Comparison of ENCODE assay signal across 21 cellular contexts in genomic region chr3:13651775-13652428, GRCh38.
DNase-seq lines count a peak whose midpoint lies in the region; ATAC-seq and TF ChIP-seq lines count a peak whose summit lies in the region.
"Had no signal": no experiment of that assay in that cellular context is flagged by ENCODE, and none has a peak within 500 bp of the region (broad histone marks: within the 10 kb centered on the region; RNA-seq: fewer than 3 reads in every experiment).

No MANE protein-coding gene starts in this region.

- ATAC-seq in WTC11 (no peak), GM18511 (IDR thresholded peaks at IDR 0.05; ENCODE audit: unreplicated experiment) (no peak)
- ATAC-seq: HepG2, Right ventricle myocardium inferior had no signal

- TF ChIP-seq CTCF in WTC11 (IDR thresholded peaks at IDR 0.05) (no peak), neural progenitor cell (IDR thresholded peaks at IDR 0.05) (no peak)

- peaks cover 21 to 78% (median 51%) of the 10 kb centered on the region in 4 donors for H3K4me1 Mint-ChIP-seq in CD4-positive, alpha-beta memory T cell
- peaks cover 44 to 51% (median 47%) of the 10 kb centered on the region in 3 donors for H3K4me1 Mint-ChIP-seq in CD8-positive, alpha-beta memory T cell
- H3K4me1 Mint-ChIP-seq in WTC11: peaks cover 22% of the 10 kb centered on the region
- peaks cover 64% of the 10 kb centered on the region for H3K4me1 Mint-ChIP-seq in neural progenitor cell

- H3F3A ChIP-seq in neural progenitor cell (ENCODE audit: low read depth): peaks cover 15% of the 10 kb centered on the region

- peaks cover 65% of the 10 kb centered on the region for H3K4me1 ChIP-seq in CD4-positive, alpha-beta memory T cell (ENCODE audit: insufficient read depth, low read length)
- H3K4me1 ChIP-seq in CD8-positive, alpha-beta memory T cell (ENCODE audit: insufficient read depth, low read length): peaks cover 41% of the 10 kb centered on the region
- H3K4me1 ChIP-seq in neural progenitor cell: peaks cover 22% of the 10 kb centered on the region

- CTCF ChIA-PET in CD4-positive, alpha-beta memory T cell (lab: Charles Lee; ENCODE audit: partially characterized antibody): interaction anchor here (0.6 to 24.7 kb wide), 14 partner anchors 19 to 561 kb away, joined by 3 to 996 read pairs (median 6); partner anchors contain the start of genes LSM3, WNT7A and XPC
- CTCF ChIA-PET in CD8-positive, alpha-beta memory T cell (lab: Charles Lee): interaction anchor here (1.7 to 17.0 kb wide), 4 partner anchors 153 to 232 kb away, joined by 3 to 315 read pairs (median 58); partner anchors contain the start of genes HDAC11 and WNT7A
- CTCF ChIA-PET in WTC11 (lab: Charles Lee): interaction anchor here (0.5 to 10.6 kb wide), 3 partner anchors 157 to 228 kb away, joined by 3 to 290 read pairs (median 90); partner anchors contain the start of genes HDAC11 and WNT7A

- DNase-seq in CD4-positive, alpha-beta memory T cell: no peak
- DNase-seq in CD8-positive, alpha-beta memory T cell: peak in 1 of 5 donors; percentile 3
- DNase-seq in WTC11 (ENCODE audit: low spot score) (no peak), neural progenitor cell (ENCODE audit: low spot score) (no peak), GOT3 (lab: John Stamatoyannopoulos, UW) (no peak), NCI-H128 (lab: John Stamatoyannopoulos, UW; ENCODE audit: unreplicated experiment) (no peak)
- DNase-seq: C1 segment of cervical spinal cord, EL, GF-D8, NCI-H1105, NCI-H2029 treated with DMSO at 0.1 percent for 48 hours, NCI-H226, NCI-H510A treated with DMSO at 0.1 percent for 48 hours, NCI-H774 had no signal

- H3K79me2 ChIP-seq in neural progenitor cell (ENCODE audit: low read depth): no peaks in the 10 kb centered on the region

- H3K27me3 ChIP-seq in CD4-positive, alpha-beta memory T cell (ENCODE audit: insufficient read depth, low read length): peaks cover 6% of the 10 kb centered on the region
- H3K27me3 ChIP-seq in CD8-positive, alpha-beta memory T cell (ENCODE audit: insufficient read depth, low read length, poor library complexity, severe bottlenecking): peaks cover 13% of the 10 kb centered on the region
- H3K27me3 ChIP-seq in neural progenitor cell: peaks cover 47% of the 10 kb centered on the region

- no peak overlapping the region for H3K27ac ChIP-seq in CD4-positive, alpha-beta memory T cell (ENCODE audit: low read depth, low read length)
- no peak overlapping the region for H3K27ac ChIP-seq in CD8-positive, alpha-beta memory T cell (ENCODE audit: low read depth, low read length)
- H3K27ac ChIP-seq in neural progenitor cell: no peak overlapping the region
- H3K27ac ChIP-seq: HL-60, KMS-11, SJSA1 had no signal

- no peaks in the 10 kb centered on the region for H3K36me3 Mint-ChIP-seq in CD4-positive, alpha-beta memory T cell
- no peaks in the 10 kb centered on the region for H3K36me3 Mint-ChIP-seq in CD8-positive, alpha-beta memory T cell
- no peaks in the 10 kb centered on the region for H3K36me3 Mint-ChIP-seq in WTC11
- no peaks in the 10 kb centered on the region for H3K36me3 Mint-ChIP-seq in neural progenitor cell

- POLR2A ChIA-PET in CD4-positive, alpha-beta memory T cell (lab: Charles Lee; ENCODE audit: partially characterized antibody): interaction anchor here (2.6 to 7.6 kb wide), 3 partner anchors 156 to 238 kb away, joined by 9 to 142 read pairs (median 55); partner anchors contain the start of gene WNT7A
- POLR2A ChIA-PET in CD8-positive, alpha-beta memory T cell (lab: Charles Lee): no interaction called here
- POLR2A ChIA-PET in WTC11 (lab: Charles Lee): no interaction called here

- H3K27ac Mint-ChIP-seq in CD4-positive, alpha-beta memory T cell: peak overlapping the region in 6 of 7 donors; percentile 34 to 87 (median 68)
- peak overlapping the region in 5 of 8 donors; percentile 8 to 66 (median 45) for H3K27ac Mint-ChIP-seq in CD8-positive, alpha-beta memory T cell
- 0 out of 2 replicates have a peak overlapping the region, but pooled peaks have one; percentile 1 for H3K27ac Mint-ChIP-seq in WTC11
- peak overlapping the region; percentile 47 for H3K27ac Mint-ChIP-seq in neural progenitor cell

- no peaks in the 10 kb centered on the region for H3K9me3 Mint-ChIP-seq in CD4-positive, alpha-beta memory T cell
- H3K9me3 Mint-ChIP-seq in CD8-positive, alpha-beta memory T cell: no peaks in the 10 kb centered on the region
- H3K9me3 Mint-ChIP-seq in WTC11 (no peaks in the 10 kb centered on the region), neural progenitor cell (no peaks in the 10 kb centered on the region)

- peaks cover 0 to 5% of the 10 kb centered on the region in 2 donors for H3K27me3 Mint-ChIP-seq in CD4-positive, alpha-beta memory T cell
- H3K27me3 Mint-ChIP-seq in CD8-positive, alpha-beta memory T cell: peaks cover 23 to 38% of the 10 kb centered on the region in 2 donors
- H3K27me3 Mint-ChIP-seq in WTC11 (ENCODE audit: low read depth) (peaks cover 37% of the 10 kb centered on the region), neural progenitor cell (ENCODE audit: insufficient read depth, low read depth) (peaks cover 21% of the 10 kb centered on the region)

- H4K20me1 ChIP-seq in neural progenitor cell (ENCODE audit: low read depth): peaks cover 3% of the 10 kb centered on the region

- H3K4me3 Mint-ChIP-seq in CD4-positive, alpha-beta memory T cell: peak overlapping the region in 2 of 8 donors; percentile 60 to 84
- no peak overlapping the region for H3K4me3 Mint-ChIP-seq in CD8-positive, alpha-beta memory T cell
- H3K4me3 Mint-ChIP-seq in WTC11 (no peak overlapping the region), neural progenitor cell (peak overlapping the region; percentile 45)

- no peak overlapping the region for H3K9ac ChIP-seq in neural progenitor cell
- H3K9ac ChIP-seq: KMS-11 had no signal

- H3K4me3 ChIP-seq in CD4-positive, alpha-beta memory T cell (ENCODE audit: low read length in 2 of 2): no peak overlapping the region
- no peak overlapping the region for H3K4me3 ChIP-seq in CD8-positive, alpha-beta memory T cell (ENCODE audit: low read length)
- H3K4me3 ChIP-seq in neural progenitor cell: no peak overlapping the region
- H3K4me3 ChIP-seq: SJSA1 had no signal

- no peaks in the 10 kb centered on the region for H3K36me3 ChIP-seq in CD4-positive, alpha-beta memory T cell (ENCODE audit: insufficient read depth, low read length)
- no peaks in the 10 kb centered on the region for H3K36me3 ChIP-seq in CD8-positive, alpha-beta memory T cell (ENCODE audit: insufficient read depth, low read length)
- no peaks in the 10 kb centered on the region for H3K36me3 ChIP-seq in neural progenitor cell
- H3K36me3 ChIP-seq: HAP-1, SJSA1 had no signal

- H2AFZ ChIP-seq in neural progenitor cell (replicated peaks): no peak overlapping the region

- intact Hi-C loops in CD4-positive, alpha-beta memory T cell (cut with micrococcal nuclease): loop anchor here (10.0 kb wide), 2 partner anchors 473 to 637 kb away; partner anchors contain the start of genes CHCHD4 and TMEM43

- no peak overlapping the region for H3K4me2 ChIP-seq in neural progenitor cell
- H3K4me2 ChIP-seq: KMS-11 had no signal

- no peaks in the 10 kb centered on the region for H3K9me3 ChIP-seq in CD4-positive, alpha-beta memory T cell (ENCODE audit: control insufficient read depth in 1 of 2, low read length in 2 of 2)
- H3K9me3 ChIP-seq in CD8-positive, alpha-beta memory T cell (ENCODE audit: low read length): no peaks in the 10 kb centered on the region
- H3K9me3 ChIP-seq in neural progenitor cell (ENCODE audit: low read depth): no peaks in the 10 kb centered on the region
- H3K9me3 ChIP-seq: HAP-1 had no signal

TF ChIP-seq in WTC11, 78 proteins besides CTCF, POLR2A, EP300 and RAD21:
- TF ChIP-seq JUN (CRISPR knock-in tag; IDR thresholded peaks at IDR 0.05) (no peak), TCF7 (CRISPR knock-in tag; IDR thresholded peaks at IDR 0.05; ENCODE audit: low read depth) (no peak), CBFB (CRISPR knock-in tag; IDR thresholded peaks at IDR 0.05; ENCODE audit: low read depth) (no peak), ETV6 (CRISPR knock-in tag; IDR thresholded peaks at IDR 0.05) (no peak), USF1 (CRISPR knock-in tag; IDR thresholded peaks at IDR 0.05) (no peak), ZNF138 (CRISPR knock-in tag; conservative IDR thresholded peaks at IDR 0.05) (no peak), ZNF425 (CRISPR knock-in tag; conservative IDR thresholded peaks at IDR 0.05) (no peak), ZNF121 (CRISPR knock-in tag; IDR thresholded peaks at IDR 0.05) (no peak), E2F5 (CRISPR knock-in tag; IDR thresholded peaks at IDR 0.05) (no peak), ESRRA (CRISPR knock-in tag; IDR thresholded peaks at IDR 0.05; ENCODE audit: borderline replicate concordance) (no peak)
TF ChIP-seq in WTC11: peak in this region for 0.

Comparison
In these comparisons a context has a peak if more than half of its experiments do, and no peak if none do; other contexts are left out.
1. H3K27ac Mint-ChIP-seq: peak in every context shown above with its lines; median percentile 68 in CD4-positive, alpha-beta memory T cell; 47 in neural progenitor cell; 45 in CD8-positive, alpha-beta memory T cell; 1 in WTC11.